In genomic region chr11:289706-290620, GRCh38 we compare ENCODE assay signal across 9 cellular contexts. TPM values are rescaled to one million over a fixed set of nuclear protein-coding genes. Genes with fewer than 3 reads are reported as not detected.
DNase-seq lines count a peak whose midpoint lies in the region; ATAC-seq and TF ChIP-seq lines count a peak whose summit lies in the region.
"Had no signal": no experiment of that assay in that cellular context is flagged by ENCODE, and none has a peak within 500 bp of the region (broad histone marks: within the 10 kb centered on the region; RNA-seq: fewer than 3 reads in every experiment).

No MANE protein-coding gene starts in this region.

- DNase-seq in activated naive CD4-positive, alpha-beta T cell treated with Interleukin-2 at 50 U/mL for 16 hours = no peak
- DNase-seq in mesenteric fat pad (ENCODE audit: low spot score) (peak; percentile 89), vagina (ENCODE audit: extremely low spot score in 2 of 2) (no peak), erythroblast (lab: John Stamatoyannopoulos, UW) (no peak), GM10248 (ENCODE audit: extremely low spot score) (no peak)

- no peaks in the 10 kb centered on the region for H3K27me3 Mint-ChIP-seq in activated naive CD4-positive, alpha-beta T cell treated with anti-CD3 and anti-CD28 coated beads, Interleukin-2, amount 50 U/mL, for 24 hours
- H3K27me3 Mint-ChIP-seq in brain = peaks cover 19% of the 10 kb centered on the region

- no peaks in the 10 kb centered on the region for H3K9me3 Mint-ChIP-seq in activated naive CD4-positive, alpha-beta T cell treated with anti-CD3 and anti-CD28 coated beads, Interleukin-2, amount 50 U/mL, for 24 hours
- H3K9me3 Mint-ChIP-seq in brain = no peaks in the 10 kb centered on the region

- peaks cover 30% of the 10 kb centered on the region for H3K4me1 Mint-ChIP-seq in activated naive CD4-positive, alpha-beta T cell treated with anti-CD3 and anti-CD28 coated beads, Interleukin-2, amount 50 U/mL, for 24 hours
- H3K4me1 Mint-ChIP-seq in brain = peaks cover 13% of the 10 kb centered on the region

- H3K4me1 ChIP-seq in vagina = peaks cover 19% of the 10 kb centered on the region

- CTCF ChIA-PET in GM10248 (lab: Yijun Ruan, JAX) = interaction anchor here (1.0 kb wide), 1 partner anchor 19 kb away, joined by 3 read pairs; no protein-coding TSS in a partner anchor

- H3K4me3 ChIP-seq in vagina = peak overlapping the region; percentile 73

- peak overlapping the region; percentile 44 for H3K4me3 Mint-ChIP-seq in activated naive CD4-positive, alpha-beta T cell treated with anti-CD3 and anti-CD28 coated beads, Interleukin-2, amount 50 U/mL, for 24 hours
- H3K4me3 Mint-ChIP-seq in brain = peak overlapping the region; percentile 22 to 74 (median 58)

- TF ChIP-seq POLR2A in vagina (IDR thresholded peaks at IDR 0.05) (no peak), erythroblast (IDR thresholded peaks at IDR 0.05; ENCODE audit: low read length) (no peak)

- no peaks in the 10 kb centered on the region for H3K27me3 ChIP-seq in vagina

- TF ChIP-seq CTCF in brain (conservative IDR thresholded peaks at IDR 0.05) (no peak), vagina (IDR thresholded peaks at IDR 0.05) (no peak), GM10248 (IDR thresholded peaks at IDR 0.05; ENCODE audit: control extremely low read depth, extremely low read depth, low read depth, missing control alignments) (no peak)

- no peaks in the 10 kb centered on the region for H3K9me3 ChIP-seq in vagina

- POLR2A ChIA-PET in GM10248 (lab: Yijun Ruan, JAX) = no interaction called here

- H3K27ac Mint-ChIP-seq in activated naive CD4-positive, alpha-beta T cell treated with anti-CD3 and anti-CD28 coated beads, Interleukin-2, amount 50 U/mL, for 24 hours = no peak overlapping the region
- H3K27ac Mint-ChIP-seq in brain = peak overlapping the region in 2 of 5 experiments; percentile 34 to 36

- intact Hi-C loops in vagina (cut with DNase I) = no loop called here

- no peaks in the 10 kb centered on the region for H3K36me3 ChIP-seq in vagina

- ATAC-seq in HG03442 (IDR thresholded peaks at IDR 0.05; ENCODE audit: unreplicated experiment) = no peak

- peak overlapping the region; percentile 76 for H3K27ac ChIP-seq in vagina

- no peaks in the 10 kb centered on the region for H3K36me3 Mint-ChIP-seq in activated naive CD4-positive, alpha-beta T cell treated with anti-CD3 and anti-CD28 coated beads, Interleukin-2, amount 50 U/mL, for 24 hours
- H3K36me3 Mint-ChIP-seq in brain = no peaks in the 10 kb centered on the region

RNA-seq across cellular contexts. Expression of gene PGGHG, which starts 1.0 kb away (rescaled TPM):
- 1.0 TPM for polyA plus RNA-seq in brain (ENCODE audit: insufficient read depth, low read depth, low replicate concordance)
- total RNA-seq in mesenteric fat pad (25.2 TPM), vagina (46.7 TPM)

RNA-seq across cellular contexts. Expression of gene IFITM5, which starts 9.4 kb away (rescaled TPM):
- not detected for polyA plus RNA-seq in brain (ENCODE audit: insufficient read depth, low read depth, low replicate concordance)
- total RNA-seq in mesenteric fat pad (not detected), vagina (not detected)
- total RNA-seq: temporal lobe had no signal

RNA-seq across cellular contexts. Expression of gene NLRP6, which starts 11.8 kb away (rescaled TPM):
- not detected for polyA plus RNA-seq in brain (ENCODE audit: insufficient read depth, low read depth, low replicate concordance)
- 1.8 TPM for total RNA-seq in mesenteric fat pad
- total RNA-seq in vagina = 0.49 TPM
- total RNA-seq: temporal lobe had no signal

RNA-seq across cellular contexts. Expression of gene IFITM2, which starts 17.7 kb away (rescaled TPM):
- 126 TPM for polyA plus RNA-seq in brain (ENCODE audit: insufficient read depth, low read depth, low replicate concordance)
- total RNA-seq in mesenteric fat pad (657 TPM), vagina (780 TPM)

RNA-seq across cellular contexts. Expression of gene IFITM1, which starts 23.9 kb away (rescaled TPM):
- 147 TPM for polyA plus RNA-seq in brain (ENCODE audit: insufficient read depth, low read depth, low replicate concordance)
- total RNA-seq in mesenteric fat pad (232 TPM), vagina (379 TPM)
